In genomic region chr6:64376394-64376793, GRCh38 we compare ENCODE assay signal across 3 cellular contexts.
TF ChIP-seq lines count a peak whose summit lies in the region.

No MANE protein-coding gene starts in this region.

TF ChIP-seq in SK-N-SH treated with all-trans-retinoic acid at 6 μM for 48 hours, 23 proteins besides CTCF, POLR2A, EP300 and RAD21:
- TF ChIP-seq GLIS3 (CRISPR knock-in tag; IDR thresholded peaks at IDR 0.05) (no peak), ISL1 (CRISPR knock-in tag; IDR thresholded peaks at IDR 0.05) (peak; percentile 65)

TF ChIP-seq in SK-N-SH, 30 proteins besides CTCF, POLR2A, EP300 and RAD21:
- TF ChIP-seq TEAD4 (IDR thresholded peaks at IDR 0.05; ENCODE audit: borderline replicate concordance, insufficient read depth) = no peak
- TF ChIP-seq FOXM1 (IDR thresholded peaks at IDR 0.05; ENCODE audit: low read depth) = no peak
- TF ChIP-seq ELF1 (IDR thresholded peaks at IDR 0.05) = no peak
- TF ChIP-seq SMC3 (IDR thresholded peaks at IDR 0.05; ENCODE audit: low read depth, low read length) = no peak
- TF ChIP-seq, protein P1, sequence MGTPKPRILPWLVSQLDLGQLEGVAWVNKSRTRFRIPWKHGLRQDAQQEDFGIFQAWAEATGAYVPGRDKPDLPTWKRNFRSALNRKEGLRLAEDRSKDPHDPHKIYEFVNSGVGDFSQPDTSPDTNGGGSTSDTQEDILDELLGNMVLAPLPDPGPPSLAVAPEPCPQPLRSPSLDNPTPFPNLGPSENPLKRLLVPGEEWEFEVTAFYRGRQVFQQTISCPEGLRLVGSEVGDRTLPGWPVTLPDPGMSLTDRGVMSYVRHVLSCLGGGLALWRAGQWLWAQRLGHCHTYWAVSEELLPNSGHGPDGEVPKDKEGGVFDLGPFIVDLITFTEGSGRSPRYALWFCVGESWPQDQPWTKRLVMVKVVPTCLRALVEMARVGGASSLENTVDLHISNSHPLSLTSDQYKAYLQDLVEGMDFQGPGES (IDR thresholded peaks at IDR 0.05; ENCODE audit: low read depth, low read length) = no peak
- no peak for TF ChIP-seq SIN3A (IDR thresholded peaks at IDR 0.05; ENCODE audit: borderline replicate concordance, low read depth, low read length)
- TF ChIP-seq MEF2A (IDR thresholded peaks at IDR 0.05; ENCODE audit: borderline replicate concordance, low read depth) = no peak
- TF ChIP-seq GATA2 (CRISPR knock-in tag; IDR thresholded peaks at IDR 0.05) = no peak
- no peak for TF ChIP-seq YY1 (IDR thresholded peaks at IDR 0.05; ENCODE audit: low read depth)
TF ChIP-seq in SK-N-SH: peak in this region for 0.

TF ChIP-seq in H1, 55 proteins besides CTCF, POLR2A, EP300 and RAD21:
- 0 out of 2 replicates have a peak, but pooled peaks have one; percentile 38 for TF ChIP-seq SP1 (IDR thresholded peaks at IDR 0.05; ENCODE audit: low read depth, low read length)
- TF ChIP-seq MAX (IDR thresholded peaks at IDR 0.05) = no peak
- TF ChIP-seq SIRT6 (IDR thresholded peaks at IDR 0.05; ENCODE audit: low read length) = no peak
- TF ChIP-seq TEAD4 (IDR thresholded peaks at IDR 0.05; ENCODE audit: low read depth, low read length) = peak; percentile 92
- no peak for TF ChIP-seq TAF1 (IDR thresholded peaks at IDR 0.05; ENCODE audit: low read depth, low read length)
- 0 out of 2 replicates have a peak, but pooled peaks have one; percentile 39 for TF ChIP-seq JUND (IDR thresholded peaks at IDR 0.05; ENCODE audit: low read length)
- TF ChIP-seq JUN (IDR thresholded peaks at IDR 0.05; ENCODE audit: low read depth, low read length) = 0 out of 2 replicates have a peak, but pooled peaks have one; percentile 30
TF ChIP-seq in H1: peak in this region for 4.
